ENCODE assay signal across 6 cellular contexts in genomic region chr22:10673065-10673464, GRCh38.
A peak's percentile ranks its signal among the peaks of the same experiment; 100 is the strongest.
DNase-seq lines count a peak whose midpoint lies in the region; ATAC-seq, FAIRE-seq and TF ChIP-seq lines count a peak whose summit lies in the region.
"Not testable (repeated sequence)": the region's sequence is repeated elsewhere in the genome, so short reads cannot be mapped to it uniquely, and the experiment has no call there.

No MANE protein-coding gene starts in this region.

- FAIRE-seq in HepG2 (lab: Jason Lieb, UNC) = not testable (repeated sequence)

- not testable (repeated sequence) for H4K8ac ChIP-seq in IMR-90 (ENCODE audit: low read depth in 2 of 2, low read length in 2 of 2)

- TF ChIP-seq POLR2A in IMR-90 (IDR thresholded peaks at IDR 0.05; ENCODE audit: low read depth, low read length); HepG2 (IDR thresholded peaks at IDR 0.05; ENCODE audit: insufficient read depth in 1 of 2, low read depth in 2 of 2, low read length in 2 of 2): not testable (repeated sequence)

- H2AK9ac ChIP-seq in IMR-90 (replicated peaks; ENCODE audit: low read depth, low read length, poor library complexity) = not testable (repeated sequence)

- not testable (repeated sequence) for H3K4me1 Mint-ChIP-seq in CD14-positive monocyte, WTC11

- dilution Hi-C loops in IMR-90 (cut with HindIII; ENCODE audit: low sequenced_read_pairs, unreplicated experiment) = not testable (repeated sequence)

- not testable (repeated sequence) for H3K4me1 ChIP-seq in IMR-90 (ENCODE audit: control insufficient read depth, insufficient read depth, low read length); PC-9 (replicated peaks; ENCODE audit: insufficient read depth); HepG2 (ENCODE audit: insufficient read depth, low read length)

- H2AFZ ChIP-seq in IMR-90 (replicated peaks; ENCODE audit: low read length, poor library complexity); PC-9; HepG2 (ENCODE audit: low read length): not testable (repeated sequence)

- not testable (repeated sequence) for H3F3A ChIP-seq in PC-9 (ENCODE audit: insufficient read depth, low read depth)

- WGBS in IMR-90 (ENCODE audit: extremely low coverage in 2 of 2, insufficient read length in 1 of 2), 2 experiments = no CpG with 5 or more reads among the region's 6 CpGs
- 3% methylated on average over 6 of the region's 6 CpGs for WGBS in HepG2 (ENCODE audit: low lambda C conversion rate)

- not testable (repeated sequence) for H4K91ac ChIP-seq in IMR-90 (ENCODE audit: insufficient read depth, low read depth, low read length)

- POLR2A ChIA-PET in IMR-90 (lab: Charles Lee; ENCODE audit: unreplicated experiment); PC-9 (lab: Charles Lee; ENCODE audit: unreplicated experiment); WTC11 (lab: Charles Lee); HepG2 (lab: Yijun Ruan, JAX): not testable (repeated sequence)

- H4K20me1 ChIP-seq in IMR-90 (ENCODE audit: insufficient read depth, low read length); PC-9 (ENCODE audit: insufficient read depth); HepG2 (ENCODE audit: insufficient read depth, low read length): not testable (repeated sequence)

- H3K23ac ChIP-seq in IMR-90 (ENCODE audit: low read depth, low read length) = not testable (repeated sequence)

- in situ Hi-C loops in IMR-90 (cut with MboI; ENCODE audit: low sequenced_read_pairs); HepG2 (cut with HindIII; ENCODE audit: extremely low pct_ligation_motif_present, low pct_unique_long_range_greater_than_20kb): not testable (repeated sequence)

- H3K79me1 ChIP-seq in IMR-90 (ENCODE audit: low read depth in 1 of 2, low read length in 2 of 2) = not testable (repeated sequence)

- H3K27ac Mint-ChIP-seq in CD14-positive monocyte, WTC11: not testable (repeated sequence)

- H3K4me3 ChIP-seq in IMR-90 (ENCODE audit: insufficient read depth, low read depth, low read length); PC-9; dorsolateral prefrontal cortex; HepG2 (replicated peaks in 1 of 3; ENCODE audit: insufficient read depth in 1 of 3, low read depth in 2 of 3, low read length in 3 of 3): not testable (repeated sequence)

- BruUV-seq in IMR-90 (replicated peaks; lab: Mats Ljungman, UMichigan); PC-9 (replicated peaks; lab: Mats Ljungman, UMichigan); HepG2 (replicated peaks; lab: Mats Ljungman, UMichigan): not testable (repeated sequence)

- not testable (repeated sequence) for H3K18ac ChIP-seq in IMR-90 (ENCODE audit: low read depth, low read length)

- H3K27ac ChIP-seq in IMR-90 (ENCODE audit: insufficient read depth, low read length); PC-9; dorsolateral prefrontal cortex; HepG2 (ENCODE audit: extremely low read length, insufficient read depth, low read length): not testable (repeated sequence)

- DNase-seq in CD14-positive monocyte (ENCODE audit: low spot score); IMR-90; PC-9; WTC11 (ENCODE audit: low spot score); dorsolateral prefrontal cortex; HepG2 (ENCODE audit: low spot score): not testable (repeated sequence)

- not testable (repeated sequence) for H3K36me3 Mint-ChIP-seq in CD14-positive monocyte
- H3K36me3 Mint-ChIP-seq in WTC11 = peaks cover 40% of the 10 kb centered on the region

- not testable (repeated sequence) for H3K9me1 ChIP-seq in IMR-90 (ENCODE audit: insufficient read depth, low read length)

- not testable (repeated sequence) for H2BK15ac ChIP-seq in IMR-90 (ENCODE audit: low read depth, low read length)

- TF ChIP-seq EP300 in HepG2 (IDR thresholded peaks at IDR 0.05; ENCODE audit: low read depth in 2 of 2, low read length in 2 of 2); HepG2 (CRISPR knock-in tag; IDR thresholded peaks at IDR 0.05; ENCODE audit: borderline replicate concordance): not testable (repeated sequence)

- H3K27me3 Mint-ChIP-seq in CD14-positive monocyte (ENCODE audit: low read depth in 3 of 3); WTC11 (ENCODE audit: low read depth): not testable (repeated sequence)

- not testable (repeated sequence) for TF ChIP-seq RAD21 in IMR-90 (IDR thresholded peaks at IDR 0.05; ENCODE audit: low read length); HepG2 (CRISPR knock-in tag; IDR thresholded peaks at IDR 0.05)

- not testable (repeated sequence) for H3K36me3 ChIP-seq in IMR-90 (ENCODE audit: control insufficient read depth, insufficient read depth, low read length); PC-9 (ENCODE audit: low read depth); HepG2 (replicated peaks in 1 of 2; ENCODE audit: control insufficient read depth in 1 of 2, insufficient read depth in 2 of 2, low read length in 2 of 2)

- not testable (repeated sequence) for H3K9me2 ChIP-seq in PC-9 (ENCODE audit: insufficient read depth)

- H3K14ac ChIP-seq in IMR-90 (replicated peaks; ENCODE audit: low read depth, low read length) = not testable (repeated sequence)

- H3K27me3 ChIP-seq in IMR-90 (ENCODE audit: control insufficient read depth, insufficient read depth, low read length); PC-9 (ENCODE audit: insufficient read depth, low read depth); HepG2 (ENCODE audit: control insufficient read depth in 1 of 2, insufficient read depth in 2 of 2, low read length in 2 of 2): not testable (repeated sequence)
- H3K27me3 ChIP-seq in dorsolateral prefrontal cortex = peaks cover 0 to 35% (median 0%) of the 10 kb centered on the region in 45 donors

- not testable (repeated sequence) for H2BK5ac ChIP-seq in IMR-90 (ENCODE audit: low read depth, low read length, poor library complexity, severe bottlenecking)

- H3K4me2 ChIP-seq in IMR-90 (ENCODE audit: low read depth, low read length); PC-9; HepG2 (ENCODE audit: low read depth, low read length): not testable (repeated sequence)

- not testable (repeated sequence) for H2BK120ac ChIP-seq in IMR-90 (ENCODE audit: low read depth, low read length)

- not testable (repeated sequence) for H4K5ac ChIP-seq in IMR-90 (ENCODE audit: low read depth, low read length)

- H2AK5ac ChIP-seq in IMR-90 (ENCODE audit: low read depth, low read length) = not testable (repeated sequence)

- H2BK20ac ChIP-seq in IMR-90 (ENCODE audit: low read depth, low read length) = not testable (repeated sequence)

- not testable (repeated sequence) for ATAC-seq in IMR-90 (ENCODE audit: low read depth); WTC11; HepG2

- not testable (repeated sequence) for H3K4ac ChIP-seq in IMR-90 (ENCODE audit: low read depth, low read length)

- H3K56ac ChIP-seq in IMR-90 (ENCODE audit: extremely low read depth, insufficient read depth, low read length) = not testable (repeated sequence)

- TF ChIP-seq CTCF in CD14-positive monocyte (IDR thresholded peaks at IDR 0.05) (peak; percentile 18), IMR-90 (conservative IDR thresholded peaks at IDR 0.05; ENCODE audit: low read depth, low read length) (0 out of 2 replicates have a peak, but pooled peaks have one; percentile 3), PC-9 (conservative IDR thresholded peaks at IDR 0.05) (peak; percentile 58), WTC11 (IDR thresholded peaks at IDR 0.05) (peak; percentile 28; the same call in 1 of the 2 replicates), dorsolateral prefrontal cortex (IDR thresholded peaks at IDR 0.05 in 54 of 56, conservative IDR thresholded peaks at IDR 0.05 in 2 of 56; ENCODE audit: low read depth in 1 of 56, partially characterized antibody in 56 of 56) (peak in 34 of 56 donors; percentile 9 to 64 (median 35)), HepG2 (CRISPR knock-in tag; IDR thresholded peaks at IDR 0.05) (peak; percentile 14; the same call in 1 of the 2 replicates)

- CTCF ChIA-PET in IMR-90 (lab: Yijun Ruan, JAX); PC-9 (lab: Charles Lee); WTC11 (lab: Charles Lee); HepG2 (lab: Yijun Ruan, JAX; ENCODE audit: low intra/inter-chr PET ratio, low total read pairs): not testable (repeated sequence)

- not testable (repeated sequence) for H3K9me3 ChIP-seq in IMR-90 (ENCODE audit: control insufficient read depth, insufficient read depth, low read length); PC-9 (ENCODE audit: insufficient read depth, low read depth)
- H3K9me3 ChIP-seq in HepG2 (ENCODE audit: low read length) = peaks cover 10% of the 10 kb centered on the region; the same call in 1 of the 2 replicates

- not testable (repeated sequence) for H3K4me3 Mint-ChIP-seq in CD14-positive monocyte, WTC11

- intact Hi-C loops in CD14-positive monocyte (cut with micrococcal nuclease); IMR-90 (cut with micrococcal nuclease); PC-9 (cut with micrococcal nuclease; ENCODE audit: unreplicated experiment); dorsolateral prefrontal cortex (cut with DNase I); HepG2 (cut with micrococcal nuclease; ENCODE audit: unreplicated experiment): not testable (repeated sequence)

- not testable (repeated sequence) for H3K9ac ChIP-seq in IMR-90 (ENCODE audit: low read depth, low read length); HepG2 (ENCODE audit: insufficient read depth, low read depth, low read length)

- H3K9me3 Mint-ChIP-seq in CD14-positive monocyte = not testable (repeated sequence)
- peaks cover 39% of the 10 kb centered on the region for H3K9me3 Mint-ChIP-seq in WTC11

- H3K79me2 ChIP-seq in PC-9 (ENCODE audit: low read depth); HepG2 (ENCODE audit: insufficient read depth, low read length): not testable (repeated sequence)

TF ChIP-seq in HepG2, 621 proteins besides CTCF, POLR2A, EP300 and RAD21:
- peak; percentile 39 for TF ChIP-seq STAG1 (CRISPR knock-in tag; IDR thresholded peaks at IDR 0.05)

Comparison
In these comparisons a context has a peak if more than half of its experiments do, and no peak if none do; other contexts are left out.
1. CTCF ChIP-seq: peak in every context shown above with its lines; median percentile 58 in PC-9; 35 in dorsolateral prefrontal cortex; 28 in WTC11; 18 in CD14-positive monocyte; 14 in HepG2; 3 in IMR-90.